ENCODE assay signal across 9 cellular contexts in genomic region chr2:209771474-209772292, GRCh38. TPM values are rescaled to one million over a fixed set of nuclear protein-coding genes. Genes with fewer than 3 reads are reported as not detected.
DNase-seq lines count a peak whose midpoint lies in the region; ATAC-seq and TF ChIP-seq lines count a peak whose summit lies in the region.
"Had no signal": no experiment of that assay in that cellular context is flagged by ENCODE, and none has a peak within 500 bp of the region (broad histone marks: within the 10 kb centered on the region; RNA-seq: fewer than 3 reads in every experiment).

A gene with protein sequence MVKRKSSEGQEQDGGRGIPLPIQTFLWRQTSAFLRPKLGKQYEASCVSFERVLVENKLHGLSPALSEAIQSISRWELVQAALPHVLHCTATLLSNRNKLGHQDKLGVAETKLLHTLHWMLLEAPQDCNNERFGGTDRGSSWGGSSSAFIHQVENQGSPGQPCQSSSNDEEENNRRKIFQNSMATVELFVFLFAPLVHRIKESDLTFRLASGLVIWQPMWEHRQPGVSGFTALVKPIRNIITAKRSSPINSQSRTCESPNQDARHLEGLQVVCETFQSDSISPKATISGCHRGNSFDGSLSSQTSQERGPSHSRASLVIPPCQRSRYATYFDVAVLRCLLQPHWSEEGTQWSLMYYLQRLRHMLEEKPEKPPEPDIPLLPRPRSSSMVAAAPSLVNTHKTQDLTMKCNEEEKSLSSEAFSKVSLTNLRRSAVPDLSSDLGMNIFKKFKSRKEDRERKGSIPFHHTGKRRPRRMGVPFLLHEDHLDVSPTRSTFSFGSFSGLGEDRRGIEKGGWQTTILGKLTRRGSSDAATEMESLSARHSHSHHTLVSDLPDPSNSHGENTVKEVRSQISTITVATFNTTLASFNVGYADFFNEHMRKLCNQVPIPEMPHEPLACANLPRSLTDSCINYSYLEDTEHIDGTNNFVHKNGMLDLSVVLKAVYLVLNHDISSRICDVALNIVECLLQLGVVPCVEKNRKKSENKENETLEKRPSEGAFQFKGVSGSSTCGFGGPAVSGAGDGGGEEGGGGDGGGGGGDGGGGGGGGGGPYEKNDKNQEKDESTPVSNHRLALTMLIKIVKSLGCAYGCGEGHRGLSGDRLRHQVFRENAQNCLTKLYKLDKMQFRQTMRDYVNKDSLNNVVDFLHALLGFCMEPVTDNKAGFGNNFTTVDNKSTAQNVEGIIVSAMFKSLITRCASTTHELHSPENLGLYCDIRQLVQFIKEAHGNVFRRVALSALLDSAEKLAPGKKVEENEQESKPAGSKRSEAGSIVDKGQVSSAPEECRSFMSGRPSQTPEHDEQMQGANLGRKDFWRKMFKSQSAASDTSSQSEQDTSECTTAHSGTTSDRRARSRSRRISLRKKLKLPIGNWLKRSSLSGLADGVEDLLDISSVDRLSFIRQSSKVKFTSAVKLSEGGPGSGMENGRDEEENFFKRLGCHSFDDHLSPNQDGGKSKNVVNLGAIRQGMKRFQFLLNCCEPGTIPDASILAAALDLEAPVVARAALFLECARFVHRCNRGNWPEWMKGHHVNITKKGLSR (N-terminal part only) (plus strand): TSS chr2:209771832. CDS start chr2:209772073, 241 bp downstream.

- H3K27ac ChIP-seq in A673 (ENCODE audit: low read depth, low read length, poor library complexity, severe bottlenecking) (no peak within 1 kb of the TSS), aorta (ENCODE audit: low read depth in 1 of 2, low read length in 2 of 2) (no peak within 1 kb of the TSS)

- peaks cover 75% of the 10 kb centered on the region for H3K27me3 ChIP-seq in A673 (replicated peaks; ENCODE audit: insufficient read depth, low read depth, low read length, poor library complexity)
- H3K27me3 ChIP-seq in aorta (ENCODE audit: control insufficient read depth in 1 of 2, insufficient read depth in 2 of 2, low read length in 1 of 2), result no peaks in the 10 kb centered on the region

- WGBS in aorta, 2 donors, result 1 to 2% methylated on average over 45 to 73 of the region's 73 CpGs

- H3K4me1 Mint-ChIP-seq in nephron progenitor cell, result peaks cover 5% of the 10 kb centered on the region

- intact Hi-C loops in A673 (cut with micrococcal nuclease; ENCODE audit: unreplicated experiment), result no loop called here
- intact Hi-C loops in aorta (cut with DNase I), result no loop called here

- H3K27ac Mint-ChIP-seq in nephron progenitor cell, result no peak within 1 kb of the TSS
- H3K27ac Mint-ChIP-seq: activated naive CD4-positive, alpha-beta T cell treated with anti-CD3 and anti-CD28 coated beads, Interleukin-2, amount 50 U/mL, for 72 hours had no signal

- TF ChIP-seq CTCF in A673 (conservative IDR thresholded peaks at IDR 0.05; ENCODE audit: low read depth, low read length), result no peak
- TF ChIP-seq CTCF in foreskin fibroblast (IDR thresholded peaks at IDR 0.05; ENCODE audit: low read depth, low read length), result no peak
- TF ChIP-seq CTCF in nephron progenitor cell (IDR thresholded peaks at IDR 0.05), result no peak

- H3K4me3 ChIP-seq in A673 (ENCODE audit: low read depth, low read length, poor library complexity, severe bottlenecking) (peak within 1 kb of the TSS; percentile 34), foreskin fibroblast (ENCODE audit: low read depth in 1 of 2, low read length in 2 of 2) (peak within 1 kb of the TSS; percentile 18 to 29), aorta (ENCODE audit: low read length in 2 of 2) (peak within 1 kb of the TSS; percentile 12 to 21)

- H3K36me3 ChIP-seq in A673 (ENCODE audit: insufficient read depth, low read length, poor library complexity, severe bottlenecking) (no peaks in the 10 kb centered on the region), aorta (ENCODE audit: control insufficient read depth in 1 of 2, insufficient read depth in 2 of 2, low read length in 1 of 2) (no peaks in the 10 kb centered on the region)

- peaks cover 60% of the 10 kb centered on the region for H3K27me3 Mint-ChIP-seq in nephron progenitor cell (ENCODE audit: low read depth, poor library complexity)

- H3K36me3 Mint-ChIP-seq in nephron progenitor cell (ENCODE audit: low read depth), result no peaks in the 10 kb centered on the region
- H3K36me3 Mint-ChIP-seq: activated naive CD4-positive, alpha-beta T cell treated with anti-CD3 and anti-CD28 coated beads, Interleukin-2, amount 50 U/mL, for 72 hours had no signal

- DNase-seq in A673 (ENCODE audit: low spot score) (peak; percentile 64), NCI-H1417 treated with DMSO at 0.1 percent for 48 hours (lab: John Stamatoyannopoulos, UW) (peak; percentile 15), foreskin fibroblast (peak; percentile 47 to 85), nephron progenitor cell (peak; percentile 96), aorta (peak; percentile 67 to 89), AML-193 (lab: John Stamatoyannopoulos, UW) (no peak)
- peak; percentile 46 to 47 for DNase-seq in activated T-cell treated with anti-CD3 and anti-CD28 coated beads, Interleukin-2, amount 50 U/mL, for 48 hours

- peak within 1 kb of the TSS; percentile 81 for H3K4me3 Mint-ChIP-seq in nephron progenitor cell

- H3K9me3 Mint-ChIP-seq in nephron progenitor cell, result no peaks in the 10 kb centered on the region
- H3K9me3 Mint-ChIP-seq: activated naive CD4-positive, alpha-beta T cell treated with anti-CD3 and anti-CD28 coated beads, Interleukin-2, amount 50 U/mL, for 72 hours had no signal

- H3K4me1 ChIP-seq in A673 (ENCODE audit: insufficient read depth, low read length, poor library complexity, severe bottlenecking) (no peaks in the 10 kb centered on the region), aorta (ENCODE audit: control insufficient read depth in 1 of 2, insufficient read depth in 2 of 2, low read length in 2 of 2) (no peaks in the 10 kb centered on the region)

- CTCF ChIA-PET in A673 (lab: Charles Lee), result no interaction called here

- H3K9me3 ChIP-seq in A673 (ENCODE audit: low read depth, low read length, poor library complexity, severe bottlenecking) (no peaks in the 10 kb centered on the region), aorta (ENCODE audit: control insufficient read depth, low read length) (no peaks in the 10 kb centered on the region)

- POLR2A ChIA-PET in A673 (lab: Charles Lee; ENCODE audit: low non-redundant PET), result no interaction called here

- ATAC-seq in GM18511 (IDR thresholded peaks at IDR 0.05; ENCODE audit: unreplicated experiment) (peak; percentile 69), aorta (ENCODE audit: low FRiP score) (peak; percentile 91)
- ATAC-seq: activated naive CD4-positive, alpha-beta T cell treated with anti-CD3 and anti-CD28 coated beads, Interleukin-2, amount 50 U/mL, for 72 hours had no signal

- BruUV-seq in A673 (replicated peaks; lab: Mats Ljungman, UMichigan), result no TSS peak

RNA-seq across cellular contexts. Expression of the gene that starts here (rescaled TPM):
- 1.6 and 1.8 TPM in 2 replicates for total RNA-seq in A673 (2021)
- total RNA-seq in aorta, result not detected
- not detected for polyA plus RNA-seq in aorta
- total RNA-seq: activated naive CD4-positive, alpha-beta T cell treated with anti-CD3 and anti-CD28 coated beads, Interleukin-2, amount 50 U/mL, for 72 hours had no signal

Comparison
In these comparisons a context has a peak if more than half of its experiments do, and no peak if none do; other contexts are left out.
1. Peak in DNase-seq, ATAC-seq and H3K4me3 ChIP-seq in aorta; RNA of the gene not detected or under 1 TPM.
2. DNase-seq: peak in A673 (single experiment), NCI-H1417 treated with DMSO at 0.1 percent for 48 hours (single experiment), activated T-cell treated with anti-CD3 and anti-CD28 coated beads, Interleukin-2, amount 50 U/mL, for 48 hours (2 of 2), foreskin fibroblast (2 of 2) and nephron progenitor cell (single experiment); none in AML-193 (0 of 2).
3. Peak in every context shown above with its lines, with median percentiles within 50 percentile points of each other: H3K4me3 ChIP-seq.